Comparison of ENCODE assay signal across 1 cellular context in the genomic region with DNA sequence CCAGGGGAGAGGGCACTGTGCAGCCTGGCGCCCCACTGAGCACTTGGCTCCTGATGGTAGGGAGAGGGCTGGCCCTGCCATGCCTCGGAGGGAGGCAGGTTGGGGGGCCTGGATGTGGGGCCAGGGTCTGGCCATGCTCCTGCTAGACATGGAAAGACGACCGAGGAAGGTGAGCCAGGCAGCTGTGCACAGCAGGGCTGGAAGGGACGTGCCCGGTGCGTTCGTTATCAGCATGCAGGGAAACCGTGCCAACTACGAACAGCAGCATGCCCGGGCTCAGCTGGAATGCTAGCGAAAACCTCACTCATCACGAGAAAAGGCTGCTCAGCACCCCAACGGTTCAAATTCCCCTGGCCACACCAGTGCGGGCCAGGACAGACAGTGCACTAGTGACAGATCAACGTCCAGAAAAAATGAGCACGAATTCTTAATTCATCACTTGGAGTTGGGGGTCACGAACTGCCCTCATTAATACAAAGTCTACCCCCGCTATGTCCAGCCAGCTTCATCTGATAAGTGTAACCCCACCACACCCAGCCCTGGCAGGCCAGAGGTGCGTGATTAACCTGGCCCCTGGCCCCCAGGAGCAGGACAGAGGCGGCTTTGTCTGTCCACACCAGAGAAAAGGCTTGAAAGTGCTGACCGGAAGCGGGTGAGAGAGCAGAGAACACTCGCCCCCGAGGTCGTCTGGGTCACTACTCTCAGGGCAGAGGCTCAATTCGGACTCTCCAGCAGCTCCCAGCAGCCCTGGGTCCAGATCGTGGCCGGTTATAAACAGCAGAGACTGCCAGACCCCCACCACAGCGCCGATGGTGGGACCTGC.
TF ChIP-seq lines count a peak whose summit lies in the region.

No MANE protein-coding gene starts in this region.

TF ChIP-seq in HepG2, 621 proteins besides CTCF, POLR2A, EP300 and RAD21 (continued from another document and continues in another):
- TF ChIP-seq, protein P1, sequence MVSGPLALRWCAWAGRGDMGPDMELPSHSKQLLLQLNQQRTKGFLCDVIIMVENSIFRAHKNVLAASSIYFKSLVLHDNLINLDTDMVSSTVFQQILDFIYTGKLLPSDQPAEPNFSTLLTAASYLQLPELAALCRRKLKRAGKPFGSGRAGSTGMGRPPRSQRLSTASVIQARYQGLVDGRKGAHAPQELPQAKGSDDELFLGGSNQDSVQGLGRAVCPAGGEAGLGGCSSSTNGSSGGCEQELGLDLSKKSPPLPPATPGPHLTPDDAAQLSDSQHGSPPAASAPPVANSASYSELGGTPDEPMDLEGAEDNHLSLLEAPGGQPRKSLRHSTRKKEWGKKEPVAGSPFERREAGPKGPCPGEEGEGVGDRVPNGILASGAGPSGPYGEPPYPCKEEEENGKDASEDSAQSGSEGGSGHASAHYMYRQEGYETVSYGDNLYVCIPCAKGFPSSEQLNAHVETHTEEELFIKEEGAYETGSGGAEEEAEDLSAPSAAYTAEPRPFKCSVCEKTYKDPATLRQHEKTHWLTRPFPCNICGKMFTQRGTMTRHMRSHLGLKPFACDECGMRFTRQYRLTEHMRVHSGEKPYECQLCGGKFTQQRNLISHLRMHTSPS (CRISPR knock-in tag; IDR thresholded peaks at IDR 0.05; ENCODE audit: low read depth), result peak; percentile 85
- TF ChIP-seq, protein P2, sequence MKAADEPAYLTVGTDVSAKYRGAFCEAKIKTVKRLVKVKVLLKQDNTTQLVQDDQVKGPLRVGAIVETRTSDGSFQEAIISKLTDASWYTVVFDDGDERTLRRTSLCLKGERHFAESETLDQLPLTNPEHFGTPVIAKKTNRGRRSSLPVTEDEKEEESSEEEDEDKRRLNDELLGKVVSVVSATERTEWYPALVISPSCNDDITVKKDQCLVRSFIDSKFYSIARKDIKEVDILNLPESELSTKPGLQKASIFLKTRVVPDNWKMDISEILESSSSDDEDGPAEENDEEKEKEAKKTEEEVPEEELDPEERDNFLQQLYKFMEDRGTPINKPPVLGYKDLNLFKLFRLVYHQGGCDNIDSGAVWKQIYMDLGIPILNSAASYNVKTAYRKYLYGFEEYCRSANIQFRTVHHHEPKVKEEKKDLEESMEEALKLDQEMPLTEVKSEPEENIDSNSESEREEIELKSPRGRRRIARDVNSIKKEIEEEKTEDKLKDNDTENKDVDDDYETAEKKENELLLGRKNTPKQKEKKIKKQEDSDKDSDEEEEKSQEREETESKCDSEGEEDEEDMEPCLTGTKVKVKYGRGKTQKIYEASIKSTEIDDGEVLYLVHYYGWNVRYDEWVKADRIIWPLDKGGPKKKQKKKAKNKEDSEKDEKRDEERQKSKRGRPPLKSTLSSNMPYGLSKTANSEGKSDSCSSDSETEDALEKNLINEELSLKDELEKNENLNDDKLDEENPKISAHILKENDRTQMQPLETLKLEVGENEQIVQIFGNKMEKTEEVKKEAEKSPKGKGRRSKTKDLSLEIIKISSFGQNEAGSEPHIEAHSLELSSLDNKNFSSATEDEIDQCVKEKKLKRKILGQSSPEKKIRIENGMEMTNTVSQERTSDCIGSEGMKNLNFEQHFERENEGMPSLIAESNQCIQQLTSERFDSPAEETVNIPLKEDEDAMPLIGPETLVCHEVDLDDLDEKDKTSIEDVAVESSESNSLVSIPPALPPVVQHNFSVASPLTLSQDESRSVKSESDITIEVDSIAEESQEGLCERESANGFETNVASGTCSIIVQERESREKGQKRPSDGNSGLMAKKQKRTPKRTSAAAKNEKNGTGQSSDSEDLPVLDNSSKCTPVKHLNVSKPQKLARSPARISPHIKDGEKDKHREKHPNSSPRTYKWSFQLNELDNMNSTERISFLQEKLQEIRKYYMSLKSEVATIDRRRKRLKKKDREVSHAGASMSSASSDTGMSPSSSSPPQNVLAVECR (CRISPR knock-in tag; IDR thresholded peaks at IDR 0.05; ENCODE audit: borderline replicate concordance), result peak; percentile 64; the same call in 1 of the 2 replicates
- TF ChIP-seq SMARCC2 (IDR thresholded peaks at IDR 0.05) (no peak), ETV6 (CRISPR knock-in tag; conservative IDR thresholded peaks at IDR 0.05) (no peak), SMAD3 (CRISPR knock-in tag; IDR thresholded peaks at IDR 0.05) (peak; percentile 89), ELF3 (CRISPR knock-in tag; IDR thresholded peaks at IDR 0.05) (peak; percentile 66; the same call in 1 of the 2 replicates), ZNF614 (CRISPR knock-in tag; IDR thresholded peaks at IDR 0.05; ENCODE audit: borderline replicate concordance) (peak; percentile 67; the same call in 1 of the 2 replicates), HOXA9 (CRISPR knock-in tag; IDR thresholded peaks at IDR 0.05; ENCODE audit: borderline replicate concordance) (no peak), KLF15 (CRISPR knock-in tag; IDR thresholded peaks at IDR 0.05; ENCODE audit: borderline replicate concordance) (no peak), ZFX (CRISPR knock-in tag; IDR thresholded peaks at IDR 0.05; ENCODE audit: low read depth) (peak; percentile 50; the same call in 1 of the 2 replicates), ZNF552 (CRISPR knock-in tag; IDR thresholded peaks at IDR 0.05; ENCODE audit: borderline replicate concordance) (no peak), ZMYM3 (CRISPR knock-in tag; IDR thresholded peaks at IDR 0.05) (peak; percentile 52; the same call in 1 of the 2 replicates), ZNF264 (CRISPR knock-in tag; IDR thresholded peaks at IDR 0.05) (no peak; the same call in 1 of the 2 replicates), JUNB (CRISPR knock-in tag; IDR thresholded peaks at IDR 0.05; ENCODE audit: borderline replicate concordance) (no peak), SMAD1 (CRISPR knock-in tag; IDR thresholded peaks at IDR 0.05; ENCODE audit: borderline replicate concordance, low read depth) (no peak), ZBTB20 (CRISPR knock-in tag; IDR thresholded peaks at IDR 0.05; ENCODE audit: borderline replicate concordance, low read depth) (no peak), SSRP1 (CRISPR knock-in tag; IDR thresholded peaks at IDR 0.05) (no peak), ZNF788 (CRISPR knock-in tag; IDR thresholded peaks at IDR 0.05; ENCODE audit: borderline replicate concordance) (peak; percentile 37; the same call in 1 of the 2 replicates), ZMAT3 (CRISPR knock-in tag; conservative IDR thresholded peaks at IDR 0.05) (no peak), ZNF629 (CRISPR knock-in tag; conservative IDR thresholded peaks at IDR 0.05) (no peak; the same call in 1 of the 2 replicates), YY1 (IDR thresholded peaks at IDR 0.05; ENCODE audit: insufficient read depth, insufficient replicate concordance, low read depth, low read length) (no peak), ZFY (CRISPR knock-in tag; IDR thresholded peaks at IDR 0.05) (peak; percentile 27), ZNF484 (CRISPR knock-in tag; IDR thresholded peaks at IDR 0.05; ENCODE audit: borderline replicate concordance, low read depth) (no peak)
- TF ChIP-seq, protein P3, sequence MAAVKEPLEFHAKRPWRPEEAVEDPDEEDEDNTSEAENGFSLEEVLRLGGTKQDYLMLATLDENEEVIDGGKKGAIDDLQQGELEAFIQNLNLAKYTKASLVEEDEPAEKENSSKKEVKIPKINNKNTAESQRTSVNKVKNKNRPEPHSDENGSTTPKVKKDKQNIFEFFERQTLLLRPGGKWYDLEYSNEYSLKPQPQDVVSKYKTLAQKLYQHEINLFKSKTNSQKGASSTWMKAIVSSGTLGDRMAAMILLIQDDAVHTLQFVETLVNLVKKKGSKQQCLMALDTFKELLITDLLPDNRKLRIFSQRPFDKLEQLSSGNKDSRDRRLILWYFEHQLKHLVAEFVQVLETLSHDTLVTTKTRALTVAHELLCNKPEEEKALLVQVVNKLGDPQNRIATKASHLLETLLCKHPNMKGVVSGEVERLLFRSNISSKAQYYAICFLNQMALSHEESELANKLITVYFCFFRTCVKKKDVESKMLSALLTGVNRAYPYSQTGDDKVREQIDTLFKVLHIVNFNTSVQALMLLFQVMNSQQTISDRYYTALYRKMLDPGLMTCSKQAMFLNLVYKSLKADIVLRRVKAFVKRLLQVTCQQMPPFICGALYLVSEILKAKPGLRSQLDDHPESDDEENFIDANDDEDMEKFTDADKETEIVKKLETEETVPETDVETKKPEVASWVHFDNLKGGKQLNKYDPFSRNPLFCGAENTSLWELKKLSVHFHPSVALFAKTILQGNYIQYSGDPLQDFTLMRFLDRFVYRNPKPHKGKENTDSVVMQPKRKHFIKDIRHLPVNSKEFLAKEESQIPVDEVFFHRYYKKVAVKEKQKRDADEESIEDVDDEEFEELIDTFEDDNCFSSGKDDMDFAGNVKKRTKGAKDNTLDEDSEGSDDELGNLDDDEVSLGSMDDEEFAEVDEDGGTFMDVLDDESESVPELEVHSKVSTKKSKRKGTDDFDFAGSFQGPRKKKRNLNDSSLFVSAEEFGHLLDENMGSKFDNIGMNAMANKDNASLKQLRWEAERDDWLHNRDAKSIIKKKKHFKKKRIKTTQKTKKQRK (IDR thresholded peaks at IDR 0.05; ENCODE audit: low read length), result no peak
- TF ChIP-seq, protein P4, sequence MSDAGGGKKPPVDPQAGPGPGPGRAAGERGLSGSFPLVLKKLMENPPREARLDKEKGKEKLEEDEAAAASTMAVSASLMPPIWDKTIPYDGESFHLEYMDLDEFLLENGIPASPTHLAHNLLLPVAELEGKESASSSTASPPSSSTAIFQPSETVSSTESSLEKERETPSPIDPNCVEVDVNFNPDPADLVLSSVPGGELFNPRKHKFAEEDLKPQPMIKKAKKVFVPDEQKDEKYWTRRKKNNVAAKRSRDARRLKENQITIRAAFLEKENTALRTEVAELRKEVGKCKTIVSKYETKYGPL (CRISPR knock-in tag; IDR thresholded peaks at IDR 0.05), result no peak
- TF ChIP-seq, protein P5, sequence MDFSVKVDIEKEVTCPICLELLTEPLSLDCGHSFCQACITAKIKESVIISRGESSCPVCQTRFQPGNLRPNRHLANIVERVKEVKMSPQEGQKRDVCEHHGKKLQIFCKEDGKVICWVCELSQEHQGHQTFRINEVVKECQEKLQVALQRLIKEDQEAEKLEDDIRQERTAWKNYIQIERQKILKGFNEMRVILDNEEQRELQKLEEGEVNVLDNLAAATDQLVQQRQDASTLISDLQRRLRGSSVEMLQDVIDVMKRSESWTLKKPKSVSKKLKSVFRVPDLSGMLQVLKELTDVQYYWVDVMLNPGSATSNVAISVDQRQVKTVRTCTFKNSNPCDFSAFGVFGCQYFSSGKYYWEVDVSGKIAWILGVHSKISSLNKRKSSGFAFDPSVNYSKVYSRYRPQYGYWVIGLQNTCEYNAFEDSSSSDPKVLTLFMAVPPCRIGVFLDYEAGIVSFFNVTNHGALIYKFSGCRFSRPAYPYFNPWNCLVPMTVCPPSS (IDR thresholded peaks at IDR 0.05), result no peak
- TF ChIP-seq, protein P6, sequence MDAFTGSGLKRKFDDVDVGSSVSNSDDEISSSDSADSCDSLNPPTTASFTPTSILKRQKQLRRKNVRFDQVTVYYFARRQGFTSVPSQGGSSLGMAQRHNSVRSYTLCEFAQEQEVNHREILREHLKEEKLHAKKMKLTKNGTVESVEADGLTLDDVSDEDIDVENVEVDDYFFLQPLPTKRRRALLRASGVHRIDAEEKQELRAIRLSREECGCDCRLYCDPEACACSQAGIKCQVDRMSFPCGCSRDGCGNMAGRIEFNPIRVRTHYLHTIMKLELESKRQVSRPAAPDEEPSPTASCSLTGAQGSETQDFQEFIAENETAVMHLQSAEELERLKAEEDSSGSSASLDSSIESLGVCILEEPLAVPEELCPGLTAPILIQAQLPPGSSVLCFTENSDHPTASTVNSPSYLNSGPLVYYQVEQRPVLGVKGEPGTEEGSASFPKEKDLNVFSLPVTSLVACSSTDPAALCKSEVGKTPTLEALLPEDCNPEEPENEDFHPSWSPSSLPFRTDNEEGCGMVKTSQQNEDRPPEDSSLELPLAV (CRISPR knock-in tag; conservative IDR thresholded peaks at IDR 0.05; ENCODE audit: low read depth), result no peak
- TF ChIP-seq, protein P7, sequence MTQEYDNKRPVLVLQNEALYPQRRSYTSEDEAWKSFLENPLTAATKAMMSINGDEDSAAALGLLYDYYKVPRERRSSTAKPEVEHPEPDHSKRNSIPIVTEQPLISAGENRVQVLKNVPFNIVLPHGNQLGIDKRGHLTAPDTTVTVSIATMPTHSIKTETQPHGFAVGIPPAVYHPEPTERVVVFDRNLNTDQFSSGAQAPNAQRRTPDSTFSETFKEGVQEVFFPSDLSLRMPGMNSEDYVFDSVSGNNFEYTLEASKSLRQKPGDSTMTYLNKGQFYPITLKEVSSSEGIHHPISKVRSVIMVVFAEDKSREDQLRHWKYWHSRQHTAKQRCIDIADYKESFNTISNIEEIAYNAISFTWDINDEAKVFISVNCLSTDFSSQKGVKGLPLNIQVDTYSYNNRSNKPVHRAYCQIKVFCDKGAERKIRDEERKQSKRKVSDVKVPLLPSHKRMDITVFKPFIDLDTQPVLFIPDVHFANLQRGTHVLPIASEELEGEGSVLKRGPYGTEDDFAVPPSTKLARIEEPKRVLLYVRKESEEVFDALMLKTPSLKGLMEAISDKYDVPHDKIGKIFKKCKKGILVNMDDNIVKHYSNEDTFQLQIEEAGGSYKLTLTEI (CRISPR knock-in tag; conservative IDR thresholded peaks at IDR 0.05), result no peak
- TF ChIP-seq, protein P8, sequence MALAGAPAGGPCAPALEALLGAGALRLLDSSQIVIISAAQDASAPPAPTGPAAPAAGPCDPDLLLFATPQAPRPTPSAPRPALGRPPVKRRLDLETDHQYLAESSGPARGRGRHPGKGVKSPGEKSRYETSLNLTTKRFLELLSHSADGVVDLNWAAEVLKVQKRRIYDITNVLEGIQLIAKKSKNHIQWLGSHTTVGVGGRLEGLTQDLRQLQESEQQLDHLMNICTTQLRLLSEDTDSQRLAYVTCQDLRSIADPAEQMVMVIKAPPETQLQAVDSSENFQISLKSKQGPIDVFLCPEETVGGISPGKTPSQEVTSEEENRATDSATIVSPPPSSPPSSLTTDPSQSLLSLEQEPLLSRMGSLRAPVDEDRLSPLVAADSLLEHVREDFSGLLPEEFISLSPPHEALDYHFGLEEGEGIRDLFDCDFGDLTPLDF (CRISPR knock-in tag; IDR thresholded peaks at IDR 0.05), result no peak
- TF ChIP-seq, protein P9, sequence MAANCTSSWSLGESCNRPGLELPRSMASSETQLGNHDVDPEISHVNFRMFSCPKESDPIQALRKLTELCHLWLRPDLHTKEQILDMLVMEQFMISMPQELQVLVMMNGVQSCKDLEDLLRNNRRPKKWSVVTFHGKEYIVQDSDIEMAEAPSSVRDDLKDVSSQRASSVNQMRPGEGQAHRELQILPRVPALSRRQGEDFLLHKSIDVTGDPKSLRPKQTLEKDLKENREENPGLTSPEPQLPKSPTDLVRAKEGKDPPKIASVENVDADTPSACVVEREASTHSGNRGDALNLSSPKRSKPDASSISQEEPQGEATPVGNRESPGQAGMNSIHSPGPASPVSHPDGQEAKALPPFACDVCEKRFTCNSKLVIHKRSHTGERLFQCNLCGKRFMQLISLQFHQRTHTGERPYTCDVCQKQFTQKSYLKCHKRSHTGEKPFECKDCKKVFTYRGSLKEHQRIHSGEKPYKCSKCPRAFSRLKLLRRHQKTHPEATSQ (CRISPR knock-in tag; IDR thresholded peaks at IDR 0.05; ENCODE audit: borderline replicate concordance), result peak; percentile 58; the same call in 1 of the 2 replicates
- TF ChIP-seq, protein P10, sequence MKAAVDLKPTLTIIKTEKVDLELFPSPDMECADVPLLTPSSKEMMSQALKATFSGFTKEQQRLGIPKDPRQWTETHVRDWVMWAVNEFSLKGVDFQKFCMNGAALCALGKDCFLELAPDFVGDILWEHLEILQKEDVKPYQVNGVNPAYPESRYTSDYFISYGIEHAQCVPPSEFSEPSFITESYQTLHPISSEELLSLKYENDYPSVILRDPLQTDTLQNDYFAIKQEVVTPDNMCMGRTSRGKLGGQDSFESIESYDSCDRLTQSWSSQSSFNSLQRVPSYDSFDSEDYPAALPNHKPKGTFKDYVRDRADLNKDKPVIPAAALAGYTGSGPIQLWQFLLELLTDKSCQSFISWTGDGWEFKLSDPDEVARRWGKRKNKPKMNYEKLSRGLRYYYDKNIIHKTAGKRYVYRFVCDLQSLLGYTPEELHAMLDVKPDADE (CRISPR knock-in tag; IDR thresholded peaks at IDR 0.05), result no peak
- TF ChIP-seq, protein P11, sequence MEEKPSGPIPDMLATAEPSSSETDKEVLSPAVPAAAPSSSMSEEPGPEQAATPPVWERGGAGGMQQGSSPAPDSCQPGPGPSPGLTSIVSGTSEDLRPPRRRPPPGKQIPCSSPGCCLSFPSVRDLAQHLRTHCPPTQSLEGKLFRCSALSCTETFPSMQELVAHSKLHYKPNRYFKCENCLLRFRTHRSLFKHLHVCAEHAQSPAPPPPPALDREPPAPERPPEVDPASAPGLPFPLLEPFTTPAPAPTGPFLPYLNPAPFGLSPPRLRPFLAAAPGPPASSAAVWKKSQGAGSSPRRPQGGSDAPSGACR (CRISPR knock-in tag; IDR thresholded peaks at IDR 0.05), result peak; percentile 62
